15 cellular contexts compared by ENCODE assay signal in the genomic region with DNA sequence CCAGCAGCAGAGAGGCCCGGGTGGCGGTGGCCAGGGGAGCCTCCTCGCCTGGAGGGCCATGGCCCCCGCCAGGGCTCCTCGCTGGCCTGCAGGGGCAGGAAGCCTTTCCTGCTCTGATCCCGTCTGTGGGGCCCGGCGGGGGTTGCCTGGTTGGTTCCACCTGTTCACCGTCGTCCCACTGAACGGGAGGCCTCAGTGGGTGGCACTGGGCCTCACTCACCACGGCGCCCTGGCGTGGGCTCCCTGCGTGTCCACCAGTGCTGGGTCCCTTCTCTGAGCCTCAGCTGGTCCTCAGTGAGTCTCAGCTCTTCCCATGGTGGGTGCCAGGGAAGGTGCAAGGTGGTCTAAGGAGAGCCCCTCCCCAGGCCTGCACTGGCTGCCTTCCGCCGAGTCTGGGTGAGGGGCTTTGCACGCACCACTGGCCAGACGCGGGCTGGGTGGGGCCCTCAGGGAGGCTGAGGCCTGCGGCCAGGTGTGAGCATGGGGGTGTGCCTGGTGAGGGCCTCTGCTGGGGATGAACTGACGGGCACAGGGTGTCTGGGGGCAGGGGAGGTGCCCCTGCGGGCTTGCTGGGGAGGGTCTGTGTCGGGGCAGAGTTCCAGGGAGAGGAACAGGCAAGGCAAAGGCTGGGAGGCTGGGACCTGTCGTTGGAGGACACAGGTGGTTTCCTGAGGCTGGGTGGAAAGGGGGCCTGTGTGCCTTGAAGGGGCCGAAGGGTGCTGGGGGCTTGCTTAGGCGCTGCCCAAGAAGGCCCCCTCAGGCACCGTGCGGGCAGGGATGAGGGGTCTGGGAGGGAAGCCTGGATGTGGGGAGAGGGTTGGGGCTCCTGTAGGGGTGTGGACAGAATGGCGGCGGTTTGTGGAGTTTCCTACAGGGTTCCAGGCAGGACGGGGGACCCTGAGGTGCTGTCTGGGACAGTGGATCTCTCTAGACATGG.
DNase-seq lines count a peak whose midpoint lies in the region; ATAC-seq and TF ChIP-seq lines count a peak whose summit lies in the region.
"Had no signal": no experiment of that assay in that cellular context is flagged by ENCODE, and none has a peak within 500 bp of the region (broad histone marks: within the 10 kb centered on the region; RNA-seq: fewer than 3 reads in every experiment).

No MANE protein-coding gene starts in this region.

- peaks cover 50% of the 10 kb centered on the region for H3K36me3 Mint-ChIP-seq in WTC11
- H3K36me3 Mint-ChIP-seq: brain had no signal

- H3K9me3 ChIP-seq in left ventricle myocardium inferior (replicated peaks) = no peaks in the 10 kb centered on the region
- H3K9me3 ChIP-seq: HAP-1 had no signal

- no peaks in the 10 kb centered on the region for H3K4me1 Mint-ChIP-seq in WTC11
- H3K4me1 Mint-ChIP-seq: brain had no signal

- no peak overlapping the region for H3K27ac Mint-ChIP-seq in WTC11
- H3K27ac Mint-ChIP-seq: activated T-helper 1 cell treated with anti-CD3 and anti-CD28 coated beads, Interleukin-12 subunit alpha, Interleukin-12 subunit beta, Interleukin-2, Interleukin-4 antibody, amounts not matched to agents 30 ng/mL and 10 ng/mL and 1 ng/mL, durations not matched to agents 14 hours and 24 hours and 36 hours; brain had no signal

- peak overlapping the region; percentile 80 for H3K4me3 ChIP-seq in GM06990 (replicated peaks; ENCODE audit: low read depth, low read length)
- H3K4me3 ChIP-seq in left ventricle myocardium inferior = no peak overlapping the region
- H3K4me3 ChIP-seq: HAP-1 had no signal

- ATAC-seq in WTC11 = no peak
- no peak for ATAC-seq in GM21717 (IDR thresholded peaks at IDR 0.05; ENCODE audit: unreplicated experiment)
- ATAC-seq in GM21447 (IDR thresholded peaks at IDR 0.05; ENCODE audit: unreplicated experiment) = no peak

- H3K9me3 Mint-ChIP-seq in WTC11 = peaks cover 48% of the 10 kb centered on the region
- H3K9me3 Mint-ChIP-seq: activated T-helper 1 cell treated with anti-CD3 and anti-CD28 coated beads, Interleukin-12 subunit alpha, Interleukin-12 subunit beta, Interleukin-2, Interleukin-4 antibody, amounts not matched to agents 30 ng/mL and 10 ng/mL and 1 ng/mL, durations not matched to agents 14 hours and 24 hours and 36 hours had no signal

- intact Hi-C loops in left ventricle myocardium inferior (cut with micrococcal nuclease) (no loop called here), posterior cingulate gyrus (cut with DNase I) (no loop called here)

- no peak overlapping the region for H3K4me3 Mint-ChIP-seq in WTC11
- H3K4me3 Mint-ChIP-seq: activated T-helper 1 cell treated with anti-CD3 and anti-CD28 coated beads, Interleukin-12 subunit alpha, Interleukin-12 subunit beta, Interleukin-2, Interleukin-4 antibody, amounts not matched to agents 30 ng/mL and 10 ng/mL and 1 ng/mL, durations not matched to agents 14 hours and 24 hours and 36 hours; brain had no signal

- POLR2A ChIA-PET in WTC11 (lab: Charles Lee) = no interaction called here

- H3K27me3 ChIP-seq in GM06990 (replicated peaks; ENCODE audit: control insufficient read depth, insufficient read depth, low read length) (no peaks in the 10 kb centered on the region), left ventricle myocardium inferior (ENCODE audit: low read depth) (peaks cover 43% of the 10 kb centered on the region)

- CTCF ChIA-PET in WTC11 (lab: Charles Lee) = no interaction called here

- H3K36me3 ChIP-seq in GM06990 (ENCODE audit: control insufficient read depth, insufficient read depth, low read length) (peaks cover 15% of the 10 kb centered on the region), left ventricle myocardium inferior (no peaks in the 10 kb centered on the region)
- H3K36me3 ChIP-seq: HAP-1 had no signal

- no peak for TF ChIP-seq CTCF in GM06990 (IDR thresholded peaks at IDR 0.05; ENCODE audit: insufficient read depth, low read length, poor library complexity, severe bottlenecking)
- no peak for TF ChIP-seq CTCF in WTC11 (IDR thresholded peaks at IDR 0.05)
- TF ChIP-seq CTCF in left ventricle myocardium inferior (IDR thresholded peaks at IDR 0.05; ENCODE audit: borderline replicate concordance) = no peak

- H3K27me3 Mint-ChIP-seq in WTC11 (ENCODE audit: low read depth) = 0 out of 2 replicates have a peak, but pooled peaks cover under 1% of the 10 kb centered on the region
- H3K27me3 Mint-ChIP-seq: brain had no signal

- H3K4me1 ChIP-seq in left ventricle myocardium inferior = no peaks in the 10 kb centered on the region
- H3K4me1 ChIP-seq: HAP-1 had no signal

- DNase-seq in GM06990 (ENCODE audit: extremely low read depth, insufficient read length) (no peak), WTC11 (ENCODE audit: low spot score) (peak; percentile 3), left ventricle myocardium inferior (peak; percentile 11), posterior cingulate gyrus (peak in 8 of 10 donors; percentile 3 to 76 (median 14)), AG08395 (ENCODE audit: low spot score) (no peak), NCI-H1417 treated with DMSO at 0.1 percent for 48 hours (lab: John Stamatoyannopoulos, UW) (no peak)
- DNase-seq: C1 segment of cervical spinal cord; effector memory CD4-positive, alpha-beta T cell; MV-4-11 had no signal

- H3K27ac ChIP-seq in left ventricle myocardium inferior (replicated peaks) = no peak overlapping the region
- H3K27ac ChIP-seq: VCaP had no signal

TF ChIP-seq in WTC11, 78 proteins besides CTCF, POLR2A, EP300 and RAD21:
- TF ChIP-seq E2F4 (CRISPR knock-in tag; IDR thresholded peaks at IDR 0.05; ENCODE audit: borderline replicate concordance, low read depth) = no peak
- TF ChIP-seq, protein P1, sequence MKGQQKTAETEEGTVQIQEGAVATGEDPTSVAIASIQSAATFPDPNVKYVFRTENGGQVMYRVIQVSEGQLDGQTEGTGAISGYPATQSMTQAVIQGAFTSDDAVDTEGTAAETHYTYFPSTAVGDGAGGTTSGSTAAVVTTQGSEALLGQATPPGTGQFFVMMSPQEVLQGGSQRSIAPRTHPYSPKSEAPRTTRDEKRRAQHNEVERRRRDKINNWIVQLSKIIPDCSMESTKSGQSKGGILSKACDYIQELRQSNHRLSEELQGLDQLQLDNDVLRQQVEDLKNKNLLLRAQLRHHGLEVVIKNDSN (CRISPR knock-in tag; IDR thresholded peaks at IDR 0.05) = no peak

Comparison
In these comparisons a context has a peak if more than half of its experiments do, and no peak if none do; other contexts are left out.
1. DNase-seq: peak in WTC11 (single experiment), left ventricle myocardium inferior (single experiment) and posterior cingulate gyrus (8 of 10); none in GM06990 (single experiment), AG08395 (single experiment) and NCI-H1417 treated with DMSO at 0.1 percent for 48 hours (single experiment).